Comparison of ENCODE assay signal across 17 cellular contexts in genomic region chr11:129733981-129734380, GRCh38.
A peak's percentile ranks its signal among the peaks of the same experiment; 100 is the strongest.
DNase-seq lines count a peak whose midpoint lies in the region; ATAC-seq, FAIRE-seq and TF ChIP-seq lines count a peak whose summit lies in the region.
"Had no signal": no experiment of that assay in that cellular context is flagged by ENCODE, and none has a peak within 500 bp of the region (broad histone marks: within the 10 kb centered on the region; RNA-seq: fewer than 3 reads in every experiment).

No MANE protein-coding gene starts in this region.

- peak overlapping the region; percentile 51 for H3K27ac Mint-ChIP-seq in Caco-2 (ENCODE audit: unreplicated experiment)
- H3K27ac Mint-ChIP-seq in neural crest cell (ENCODE audit: unreplicated experiment) = peak overlapping the region; percentile 39
- H3K27ac Mint-ChIP-seq: CD4-positive, CD25-positive, alpha-beta regulatory T cell; CD8-positive, alpha-beta memory T cell had no signal

- DNase-seq in Caco-2 = no peak
- DNase-seq in esophagus squamous epithelium (lab: John Stamatoyannopoulos, UW) = no peak
- DNase-seq in neural crest cell (ENCODE audit: low read depth, low spot score) = no peak
- DNase-seq in posterior cingulate gyrus = no peak
- no peak for DNase-seq in GM19239 (ENCODE audit: insufficient read length, low spot score)
- no peak for DNase-seq in Right ventricle myocardium superior
- DNase-seq: BE2C; C1 segment of cervical spinal cord; CD4-positive, CD25-positive, alpha-beta regulatory T cell; CD8-positive, alpha-beta memory T cell; COR-L47; GDM1 had no signal

- H3K4me3 ChIP-seq in Caco-2 (ENCODE audit: low read depth, low read length) (no peak overlapping the region), esophagus squamous epithelium (no peak overlapping the region)
- H3K4me3 ChIP-seq: HAP-1 had no signal

- H3K27me3 ChIP-seq in Caco-2 (replicated peaks; ENCODE audit: control insufficient read depth, insufficient read depth, low read length) (no peaks in the 10 kb centered on the region), esophagus squamous epithelium (peaks cover 0 to 8% (median 0%) of the 10 kb centered on the region in 4 donors)
- H3K27me3 ChIP-seq: BE2C had no signal

- H3K4me1 Mint-ChIP-seq in Caco-2 (ENCODE audit: low read depth, unreplicated experiment) (peaks cover 23% of the 10 kb centered on the region), neural crest cell (no peaks in the 10 kb centered on the region)
- H3K4me1 Mint-ChIP-seq: CD8-positive, alpha-beta memory T cell; IgD-negative memory B cell had no signal

- TF ChIP-seq CTCF in Caco-2 (IDR thresholded peaks at IDR 0.05; ENCODE audit: insufficient read depth in 1 of 2, low read depth in 1 of 2, low read length in 1 of 2, severe bottlenecking in 1 of 2, unreplicated experiment in 1 of 2) (no peak), esophagus squamous epithelium (IDR thresholded peaks at IDR 0.05) (no peak), neural crest cell (conservative IDR thresholded peaks at IDR 0.05) (no peak)

- 66 to 91% methylated on average over 7 of the region's 7 CpGs for WGBS in esophagus squamous epithelium, 2 donors

- H3K9me3 Mint-ChIP-seq in Caco-2 (ENCODE audit: unreplicated experiment) (no peaks in the 10 kb centered on the region), neural crest cell (peaks cover 12% of the 10 kb centered on the region)

- no TSS peak for BruUV-seq in Caco-2 (replicated peaks; lab: Mats Ljungman, UMichigan)

- H3K27ac ChIP-seq in esophagus squamous epithelium = peak overlapping the region in 3 of 4 donors; percentile 74 to 86 (median 79)

- no peak for TF ChIP-seq POLR2A in esophagus squamous epithelium (IDR thresholded peaks at IDR 0.05)

- FAIRE-seq in GM19239 (lab: Jason Lieb, UNC) = no peak
- FAIRE-seq: D721Med, GM12892, HepG2 had no signal

- H3K36me3 Mint-ChIP-seq in Caco-2 (ENCODE audit: insufficient read depth, unreplicated experiment) (peaks cover 18% of the 10 kb centered on the region), neural crest cell (ENCODE audit: low read depth) (peaks cover 4% of the 10 kb centered on the region)
- H3K36me3 Mint-ChIP-seq: CD4-positive, CD25-positive, alpha-beta regulatory T cell; CD8-positive, alpha-beta memory T cell; IgD-negative memory B cell had no signal

- no peak for ATAC-seq in Right ventricle myocardium superior (ENCODE audit: poor library complexity)
- ATAC-seq: HepG2 had no signal

- H3K4me1 ChIP-seq in Caco-2 = peaks cover 15% of the 10 kb centered on the region
- H3K4me1 ChIP-seq in esophagus squamous epithelium = peaks cover 0 to 49% (median 8%) of the 10 kb centered on the region in 3 donors
- H3K4me1 ChIP-seq: BE2C, HAP-1 had no signal

- CTCF ChIA-PET in Caco-2 (lab: Charles Lee) = interaction anchor here (0.6 kb wide), 1 partner anchor 402 kb away, joined by 3 read pairs; no protein-coding TSS in a partner anchor

- H3K36me3 ChIP-seq in Caco-2 (ENCODE audit: control insufficient read depth, insufficient read depth, low read length) (no peaks in the 10 kb centered on the region), esophagus squamous epithelium (no peaks in the 10 kb centered on the region)
- H3K36me3 ChIP-seq: BE2C, HAP-1 had no signal

- no peaks in the 10 kb centered on the region for H3K9me3 ChIP-seq in Caco-2
- no peaks in the 10 kb centered on the region for H3K9me3 ChIP-seq in esophagus squamous epithelium
- H3K9me3 ChIP-seq: BE2C, HAP-1 had no signal

- H3K4me3 Mint-ChIP-seq in Caco-2 (ENCODE audit: unreplicated experiment) (no peak overlapping the region), neural crest cell (no peak overlapping the region)
- H3K4me3 Mint-ChIP-seq: CD4-positive, CD25-positive, alpha-beta regulatory T cell; CD8-positive, alpha-beta memory T cell; IgD-negative memory B cell had no signal

- POLR2A ChIA-PET in Caco-2 (lab: Charles Lee) = no interaction called here

- no peaks in the 10 kb centered on the region for H3K27me3 Mint-ChIP-seq in Caco-2 (ENCODE audit: insufficient read depth, unreplicated experiment)
- peaks cover 11% of the 10 kb centered on the region for H3K27me3 Mint-ChIP-seq in neural crest cell (ENCODE audit: low read depth)

- intact Hi-C loops in Caco-2 (cut with micrococcal nuclease; ENCODE audit: unreplicated experiment) = no loop called here
- intact Hi-C loops in esophagus squamous epithelium (cut with DNase I) = no loop called here
- intact Hi-C loops in posterior cingulate gyrus (cut with DNase I) = no loop called here
- intact Hi-C loops in Right ventricle myocardium superior (cut with DNase I) = no loop called here
